In genomic region chr21:41198647-41199046, GRCh38 we compare ENCODE assay signal across 1 cellular context.
TF ChIP-seq lines count a peak whose summit lies in the region.

No MANE protein-coding gene starts in this region.

TF ChIP-seq in HEK293, 187 proteins besides CTCF, POLR2A, EP300 and RAD21 (continued from another document):
- peak; percentile 86 for TF ChIP-seq ZNF518A (tag by site-specific recombination; conservative IDR thresholded peaks at IDR 0.05; ENCODE audit: low read depth)
- peak; percentile 49; the same call in 1 of the 2 replicates for TF ChIP-seq ZBTB21 (tag by site-specific recombination; IDR thresholded peaks at IDR 0.05)
- TF ChIP-seq ZNF140 (tag by site-specific recombination; IDR thresholded peaks at IDR 0.05): peak; percentile 61; the same call in 1 of the 2 replicates
- TF ChIP-seq ZNF629 (tag by site-specific recombination; IDR thresholded peaks at IDR 0.05): peak; percentile 39; the same call in 1 of the 2 replicates
- 0 out of 2 replicates have a peak, but pooled peaks have one; percentile 41 for TF ChIP-seq ZBTB11 (tag by site-specific recombination; conservative IDR thresholded peaks at IDR 0.05; ENCODE audit: low read depth)
- TF ChIP-seq ZNF529 (tag by site-specific recombination; IDR thresholded peaks at IDR 0.05; ENCODE audit: insufficient replicate concordance): peak; percentile 46
- 0 out of 2 replicates have a peak, but pooled peaks have one; percentile 15 for TF ChIP-seq ZNF266 (tag by site-specific recombination; IDR thresholded peaks at IDR 0.05; ENCODE audit: low read depth)
- TF ChIP-seq ZNF623 (tag by site-specific recombination; IDR thresholded peaks at IDR 0.05): peak; percentile 58
- peak; percentile 92 for TF ChIP-seq ZNF394 (tag by site-specific recombination; IDR thresholded peaks at IDR 0.05; ENCODE audit: borderline replicate concordance)
- TF ChIP-seq ZBTB8A (tag by site-specific recombination; IDR thresholded peaks at IDR 0.05): peak; percentile 42; the same call in 1 of the 2 replicates
- TF ChIP-seq ZNF426 (tag by site-specific recombination; IDR thresholded peaks at IDR 0.05): peak; percentile 80
- TF ChIP-seq ZNF510 (tag by site-specific recombination; IDR thresholded peaks at IDR 0.05; ENCODE audit: insufficient replicate concordance): peak; percentile 52
- TF ChIP-seq ZNF560 (tag by site-specific recombination; IDR thresholded peaks at IDR 0.05; ENCODE audit: borderline replicate concordance): 0 out of 2 replicates have a peak, but pooled peaks have one; percentile 38
- TF ChIP-seq ZNF433 (tag by site-specific recombination; IDR thresholded peaks at IDR 0.05; ENCODE audit: low read depth): peak; percentile 39; the same call in 1 of the 2 replicates
- TF ChIP-seq ZNF558 (tag by site-specific recombination; IDR thresholded peaks at IDR 0.05): peak; percentile 30; the same call in 1 of the 2 replicates
